Comparison of ENCODE assay signal across 7 cellular contexts in genomic region chr4:184417802-184418511, GRCh38. TPM values are rescaled to one million over a fixed set of nuclear protein-coding genes. Genes with fewer than 3 reads are reported as not detected.
DNase-seq lines count a peak whose midpoint lies in the region; ATAC-seq, FAIRE-seq and TF ChIP-seq lines count a peak whose summit lies in the region.

No MANE protein-coding gene starts in this region.

- H3K4me3 ChIP-seq in HCT116 (replicated peaks in 1 of 2; ENCODE audit: low read depth in 1 of 2, low read length in 2 of 2) = peak overlapping the region in 1 of 2 experiments; percentile 25; a peak in 1 of 4 replicates
- H3K4me3 ChIP-seq in K562 = no peak overlapping the region
- H3K4me3 ChIP-seq in HepG2 (replicated peaks in 1 of 3; ENCODE audit: insufficient read depth in 1 of 3, low read depth in 2 of 3, low read length in 3 of 3) = no peak overlapping the region
- H3K4me3 ChIP-seq in aorta (ENCODE audit: low read length in 2 of 2) = no peak overlapping the region

- peaks cover 11 to 20% of the 10 kb centered on the region in 2 experiments for H3K4me1 ChIP-seq in HCT116 (ENCODE audit: control insufficient read depth in 1 of 2, insufficient read depth in 2 of 2, low read length in 2 of 2)
- H3K4me1 ChIP-seq in K562 (replicated peaks in 1 of 2; ENCODE audit: control insufficient read depth in 2 of 2, insufficient read depth in 2 of 2, low read length in 2 of 2) = peaks cover 6 to 28% of the 10 kb centered on the region in 2 experiments; a peak in 4 of 5 replicates
- no peaks in the 10 kb centered on the region for H3K4me1 ChIP-seq in HepG2 (ENCODE audit: insufficient read depth, low read length)
- no peaks in the 10 kb centered on the region for H3K4me1 ChIP-seq in aorta (ENCODE audit: control insufficient read depth in 1 of 2, insufficient read depth in 2 of 2, low read length in 2 of 2)

- H4K20me1 ChIP-seq in HCT116 (ENCODE audit: insufficient read depth) (no peaks in the 10 kb centered on the region), K562 (replicated peaks; ENCODE audit: control insufficient read depth, insufficient read depth, low read length) (0 out of 2 replicates have a peak, but pooled peaks cover 3% of the 10 kb centered on the region), HepG2 (ENCODE audit: insufficient read depth, low read length) (no peaks in the 10 kb centered on the region)

- TF ChIP-seq EP300 in K562 (IDR thresholded peaks at IDR 0.05; ENCODE audit: low read length) (no peak), HepG2 (IDR thresholded peaks at IDR 0.05; ENCODE audit: low read depth in 2 of 2, low read length in 2 of 2) (no peak), HepG2 (CRISPR knock-in tag; IDR thresholded peaks at IDR 0.05; ENCODE audit: borderline replicate concordance) (no peak)

- H3K9me1 ChIP-seq in K562 (ENCODE audit: control insufficient read depth, insufficient read depth, low read length) = no peaks in the 10 kb centered on the region

- intact Hi-C loops in HCT116 (cut with micrococcal nuclease) = loop anchor here (10.0 kb wide), 1 partner anchor 117 kb away; no protein-coding TSS in a partner anchor
- intact Hi-C loops in K562 (cut with micrococcal nuclease) = no loop called here
- intact Hi-C loops in HepG2 (cut with micrococcal nuclease; ENCODE audit: unreplicated experiment) = no loop called here
- intact Hi-C loops in aorta (cut with DNase I) = no loop called here

- H2AFZ ChIP-seq in HCT116 (ENCODE audit: low read depth, low read length, poor library complexity, severe bottlenecking) (no peak overlapping the region), K562 (ENCODE audit: low read depth, low read length) (no peak overlapping the region), HepG2 (ENCODE audit: low read length) (no peak overlapping the region)

- H3K27ac ChIP-seq in HCT116 (ENCODE audit: low read depth, low read length) (peak overlapping the region; percentile 47; the same call in 1 of the 2 replicates), K562 (ENCODE audit: extremely low read depth, low read depth, low read length) (no peak overlapping the region), HepG2 (ENCODE audit: extremely low read length, insufficient read depth, low read length) (no peak overlapping the region), aorta (ENCODE audit: low read depth in 1 of 2, low read length in 2 of 2) (no peak overlapping the region)

- in situ Hi-C loops in K562 (cut with MboI) = no loop called here
- in situ Hi-C loops in HepG2 (cut with HindIII; ENCODE audit: extremely low pct_ligation_motif_present, low pct_unique_long_range_greater_than_20kb) = no loop called here

- DNase-seq in HCT116 (ENCODE audit: low read depth, low spot score) (peak; percentile 51), MV-4-11 (lab: John Stamatoyannopoulos, UW) (peak; percentile 71), K562 (ENCODE audit: extremely low read depth in 1 of 4, low spot score in 3 of 4) (peak; percentile 43 to 49 (median 47)), HepG2 (ENCODE audit: low spot score) (peak; percentile 27), aorta (no peak), NCI-H2107 (lab: John Stamatoyannopoulos, UW) (no peak)

- TF ChIP-seq CTCF in HCT116 (IDR thresholded peaks at IDR 0.05 in 2 of 3, conservative IDR thresholded peaks at IDR 0.05 in 1 of 3; ENCODE audit: borderline replicate concordance in 1 of 3, insufficient read depth in 1 of 3, low read depth in 2 of 3, low read length in 2 of 3) (no peak), K562 (IDR thresholded peaks at IDR 0.05 in 2 of 3, conservative IDR thresholded peaks at IDR 0.05 in 1 of 3; ENCODE audit: insufficient read depth in 2 of 3, low read depth in 1 of 3, low read length in 3 of 3) (no peak), HepG2 (CRISPR knock-in tag; IDR thresholded peaks at IDR 0.05) (no peak)

- H3K9ac ChIP-seq in HCT116 (ENCODE audit: low read length) (no peak overlapping the region), K562 (ENCODE audit: insufficient read depth in 1 of 2, low read depth in 2 of 2, low read length in 2 of 2) (no peak overlapping the region), HepG2 (ENCODE audit: insufficient read depth, low read depth, low read length) (no peak overlapping the region)

- peak; percentile 1 for TF ChIP-seq POLR2A in GM18505 (IDR thresholded peaks at IDR 0.05; ENCODE audit: borderline replicate concordance, extremely low read depth, insufficient read depth, insufficient read length)
- TF ChIP-seq POLR2A in HCT116 (IDR thresholded peaks at IDR 0.05; ENCODE audit: borderline replicate concordance, extremely low read depth, insufficient read depth, insufficient read length) = no peak
- TF ChIP-seq POLR2A in K562 (conservative IDR thresholded peaks at IDR 0.05) = no peak
- no peak for TF ChIP-seq POLR2A in HepG2 (IDR thresholded peaks at IDR 0.05; ENCODE audit: insufficient read depth in 1 of 2, low read depth in 2 of 2, low read length in 2 of 2)

- FAIRE-seq in K562 (lab: Jason Lieb, UNC) (peak; percentile 51), HepG2 (lab: Jason Lieb, UNC) (no peak)

- WGBS in K562 (ENCODE audit: insufficient coverage, low coverage, missing lambda C conversion rate) = 71% methylated on average over 8 of the region's 8 CpGs
- 92% methylated on average over 8 of the region's 8 CpGs for WGBS in HepG2 (ENCODE audit: low lambda C conversion rate)
- WGBS in aorta, 2 donors = 72 to 75% methylated on average over 8 of the region's 8 CpGs

- ATAC-seq in GM18505 (IDR thresholded peaks at IDR 0.05; ENCODE audit: unreplicated experiment) (peak; percentile 44), HCT116 (peak; percentile 88), K562 (no peak; the same call in 2 of the 3 replicates), HepG2 (no peak), aorta (ENCODE audit: low FRiP score) (peak; percentile 37)

- TF ChIP-seq RAD21 in HCT116 (IDR thresholded peaks at IDR 0.05; ENCODE audit: low read depth) (no peak), K562 (CRISPR knock-in tag; conservative IDR thresholded peaks at IDR 0.05 in 1 of 2, IDR thresholded peaks at IDR 0.05 in 1 of 2) (no peak), HepG2 (CRISPR knock-in tag; IDR thresholded peaks at IDR 0.05) (no peak)

- no peaks in the 10 kb centered on the region for H3K9me3 ChIP-seq in HCT116 (ENCODE audit: control insufficient read depth in 1 of 2, insufficient read depth in 1 of 2, low read depth in 1 of 2, low read length in 2 of 2)
- peaks cover 7% of the 10 kb centered on the region for H3K9me3 ChIP-seq in K562 (replicated peaks; ENCODE audit: control insufficient read depth, insufficient read depth, low read depth, low read length)
- no peaks in the 10 kb centered on the region for H3K9me3 ChIP-seq in HepG2 (ENCODE audit: low read length)
- H3K9me3 ChIP-seq in aorta (ENCODE audit: control insufficient read depth, low read length) = no peaks in the 10 kb centered on the region

- RAD21 ChIA-PET in HCT116 (lab: Charles Lee; ENCODE audit: low non-redundant PET in 1 of 2, low total read pairs in 2 of 2, uncharacterized antibody in 2 of 2, unreplicated experiment in 2 of 2) = no interaction called here

- H3K4me2 ChIP-seq in HCT116 (ENCODE audit: low read length) (peak overlapping the region; percentile 67), K562 (ENCODE audit: insufficient read depth, low read length) (no peak overlapping the region), HepG2 (ENCODE audit: low read depth, low read length) (no peak overlapping the region)

- H3K36me3 ChIP-seq in HCT116 (ENCODE audit: control insufficient read depth in 1 of 2, insufficient read depth in 2 of 2, low read length in 2 of 2) (no peaks in the 10 kb centered on the region), K562 (ENCODE audit: control insufficient read depth, insufficient read depth, low read length) (peaks cover 31% of the 10 kb centered on the region), HepG2 (replicated peaks in 1 of 2; ENCODE audit: control insufficient read depth in 1 of 2, insufficient read depth in 2 of 2, low read length in 2 of 2) (peaks cover 16 to 70% of the 10 kb centered on the region in 2 experiments), aorta (ENCODE audit: control insufficient read depth in 1 of 2, insufficient read depth in 2 of 2, low read length in 1 of 2) (peaks cover 5% of the 10 kb centered on the region in 2 donors)

- H3K9me2 ChIP-seq in HCT116 (ENCODE audit: insufficient read depth) = no peaks in the 10 kb centered on the region

- H3K79me2 ChIP-seq in HCT116 (ENCODE audit: insufficient read depth, low read length) = no peaks in the 10 kb centered on the region
- peaks cover 6% of the 10 kb centered on the region; the same call in 1 of the 3 replicates for H3K79me2 ChIP-seq in K562 (ENCODE audit: control insufficient read depth, insufficient read depth, low read length)
- H3K79me2 ChIP-seq in HepG2 (ENCODE audit: insufficient read depth, low read length) = peaks cover 5% of the 10 kb centered on the region

- CTCF ChIA-PET in HCT116 (lab: Charles Lee) = no interaction called here
- CTCF ChIA-PET in K562 (lab: Yijun Ruan, JAX; ENCODE audit: low intra/inter-chr PET ratio) = no interaction called here
- CTCF ChIA-PET in HepG2 (lab: Yijun Ruan, JAX; ENCODE audit: low intra/inter-chr PET ratio, low total read pairs) = no interaction called here

- BruUV-seq in HCT116 (replicated peaks; lab: Mats Ljungman, UMichigan) (no TSS peak), K562 (replicated peaks; lab: Mats Ljungman, UMichigan) (no TSS peak), HepG2 (replicated peaks; lab: Mats Ljungman, UMichigan) (no TSS peak)

- POLR2A ChIA-PET in HCT116 (lab: Charles Lee) = no interaction called here
- POLR2A ChIA-PET in K562 (lab: Yijun Ruan, JAX) = interaction anchor here (0.7 to 0.9 kb wide), 2 partner anchors 10 to 36 kb away, joined by 3 read pairs; no protein-coding TSS in a partner anchor
- POLR2A ChIA-PET in HepG2 (lab: Yijun Ruan, JAX) = no interaction called here

- no peaks in the 10 kb centered on the region for H3K27me3 ChIP-seq in HCT116 (ENCODE audit: insufficient read depth, low read length)
- H3K27me3 ChIP-seq in K562 (ENCODE audit: control insufficient read depth in 2 of 2, insufficient read depth in 2 of 2, low read length in 2 of 2) = no peaks in the 10 kb centered on the region
- H3K27me3 ChIP-seq in HepG2 (ENCODE audit: control insufficient read depth in 1 of 2, insufficient read depth in 2 of 2, low read length in 2 of 2) = no peaks in the 10 kb centered on the region
- H3K27me3 ChIP-seq in aorta (ENCODE audit: control insufficient read depth in 1 of 2, insufficient read depth in 2 of 2, low read length in 1 of 2) = peaks cover 0 to 1% of the 10 kb centered on the region in 2 donors

RNA-seq across cellular contexts. Expression of gene IRF2, which starts 56.4 kb away (rescaled TPM):
- 10.6 TPM for total RNA-seq in HCT116 (2021; ENCODE audit: unreplicated experiment)
- 4.6 and 4.8 TPM in 2 replicates for polyA plus RNA-seq in HCT116 (2012)
- total RNA-seq in K562 (2011; cell fraction: chromatin; rRNA removed; ENCODE audit: low replicate concordance) = 15.6 and 19.2 TPM in 2 replicates
- 10.3 and 10.7 TPM in 2 replicates for total RNA-seq in K562 (2011; cell fraction: nucleolus; rRNA removed)
- total RNA-seq in K562 (2011; cell fraction: nucleoplasm; rRNA removed) = 10.5 and 12.5 TPM in 2 replicates
- total RNA-seq in K562 (2014; rRNA removed) = 7.1 and 8.2 TPM in 2 replicates
- total RNA-seq in K562 (2014; rRNA removed; fragmentation: Illumina TruSeq; extraction: Trizol) = 12.0 TPM in 2 replicates
- 9.9 and 10.2 TPM in 2 replicates for total RNA-seq in K562 (2015; rRNA removed; fragmentation: Illumina TruSeq; extraction: Trizol)
- total RNA-seq in K562 (2021) = 11.3 and 11.9 TPM in 2 replicates
- 11.3 and 15.3 TPM in 2 replicates for polyA plus RNA-seq in K562 (2011; rRNA removed)
- polyA plus RNA-seq in K562 (2011; cell fraction: cytosol; rRNA removed) = 11.6 and 13.5 TPM in 2 replicates
- polyA plus RNA-seq in K562 (2011; cell fraction: nucleus; rRNA removed) = 9.3 and 12.3 TPM in 2 replicates
- polyA plus RNA-seq in K562 (2012) = 10.6 and 13.8 TPM in 2 replicates
- 12.2 and 14.5 TPM in 2 replicates for polyA plus RNA-seq in K562 (2014; fragmentation: Illumina TruSeq; extraction: Trizol)
- polyA plus RNA-seq in K562 (2014; fragmentation: Nextera tagmentation; extraction: Ambion mirVana) = 10 to 100 TPM in 1 of 2 experiments, 1 to 10 TPM in 1; 8.8 to 17.1 TPM
- polyA plus RNA-seq in K562 (2014; rRNA removed) = 8.4 and 9.4 TPM in 2 replicates
- 18.1 and 18.7 TPM in 2 replicates for polyA minus RNA-seq in K562 (2011; rRNA and poly(A)+ RNA removed)
- 8.7 and 10.5 TPM in 2 replicates for polyA minus RNA-seq in K562 (2011; cell fraction: cytosol; rRNA and poly(A)+ RNA removed)
- polyA minus RNA-seq in K562 (2011; cell fraction: nucleus; rRNA and poly(A)+ RNA removed) = 7.4 and 19.0 TPM in 2 replicates
- 15.5 and 24.8 TPM in 2 replicates for total RNA-seq in HepG2 (2016; rRNA removed; fragmentation: Illumina TruSeq; extraction: Trizol)
- total RNA-seq in HepG2 (2016; cell fraction: cytosol; rRNA removed; fragmentation: Illumina TruSeq; extraction: Trizol; ENCODE audit: low read depth) = 5.4 TPM in 2 replicates
- 17.9 and 20.9 TPM in 2 replicates for total RNA-seq in HepG2 (2016; cell fraction: insoluble cytoplasmic fraction; rRNA removed; fragmentation: Illumina TruSeq; extraction: Trizol)
- 7.7 and 9.9 TPM in 2 replicates for total RNA-seq in HepG2 (2016; cell fraction: membrane; rRNA removed; fragmentation: Illumina TruSeq; extraction: Trizol)
- total RNA-seq in HepG2 (2016; cell fraction: nucleus; rRNA removed; fragmentation: Illumina TruSeq; extraction: Trizol) = 17.7 and 22.0 TPM in 2 replicates
- 26.0 and 28.8 TPM in 2 replicates for polyA plus RNA-seq in HepG2 (2011; rRNA removed)
- polyA plus RNA-seq in HepG2 (2011; cell fraction: cytosol; rRNA removed) = 21.1 and 25.7 TPM in 2 replicates
- 16.4 and 17.7 TPM in 2 replicates for polyA plus RNA-seq in HepG2 (2011; cell fraction: nucleus; rRNA removed)
- 21.7 and 29.0 TPM in 2 replicates for polyA plus RNA-seq in HepG2 (2012)
- polyA plus RNA-seq in HepG2 (2016; cell fraction: cytosol; fragmentation: Illumina TruSeq; extraction: Trizol; ENCODE audit: low read depth) = 1.6 and 1.8 TPM in 2 replicates
- polyA plus RNA-seq in HepG2 (2016; cell fraction: insoluble cytoplasmic fraction; fragmentation: Illumina TruSeq; extraction: Trizol; ENCODE audit: low read depth) = 24.7 and 29.5 TPM in 2 replicates
- polyA plus RNA-seq in HepG2 (2016; cell fraction: membrane; fragmentation: Illumina TruSeq; extraction: Trizol; ENCODE audit: low read depth) = 4.4 and 4.5 TPM in 2 replicates
- 14.4 and 16.3 TPM in 2 replicates for polyA plus RNA-seq in HepG2 (2016; cell fraction: nucleus; fragmentation: Illumina TruSeq; extraction: Trizol; ENCODE audit: insufficient read depth, low read depth)
- polyA minus RNA-seq in HepG2 (2011; rRNA and poly(A)+ RNA removed; ENCODE audit: low replicate concordance) = 18.1 and 29.1 TPM in 2 replicates
- 29.9 and 31.0 TPM in 2 replicates for polyA minus RNA-seq in HepG2 (2011; cell fraction: cytosol; rRNA and poly(A)+ RNA removed)
- 43.4 and 57.2 TPM in 2 replicates for polyA minus RNA-seq in HepG2 (2011; cell fraction: nucleus; rRNA and poly(A)+ RNA removed)
- total RNA-seq in aorta = 10 to 100 TPM; 37.1 to 49.4 TPM
- 10 to 100 TPM; 14.1 to 17.7 TPM for polyA plus RNA-seq in aorta

Comparison
In these comparisons a context has a peak if more than half of its experiments do, and no peak if none do; other contexts are left out.
1. ATAC-seq: peak in GM18505 (single experiment), HCT116 (single experiment) and aorta (single experiment); none in K562 (single experiment) and HepG2 (single experiment).
2. DNase-seq: peak in HCT116 (single experiment), MV-4-11 (single experiment), K562 (4 of 4) and HepG2 (single experiment); none in aorta (0 of 2) and NCI-H2107 (single experiment).